ENCODE assay signal across 9 cellular contexts in genomic region chr16:57609541-57610401, GRCh38. TPM values are rescaled to one million over a fixed set of nuclear protein-coding genes. Genes with fewer than 3 reads are reported as not detected.
A peak's percentile ranks its signal among the peaks of the same experiment; 100 is the strongest.
DNase-seq lines count a peak whose midpoint lies in the region; ATAC-seq, FAIRE-seq and TF ChIP-seq lines count a peak whose summit lies in the region.
"Had no signal": no experiment of that assay in that cellular context is flagged by ENCODE, and none has a peak within 500 bp of the region (broad histone marks: within the 10 kb centered on the region; RNA-seq: fewer than 3 reads in every experiment).

No MANE protein-coding gene starts in this region.

- H3K4me2 ChIP-seq in endothelial cell of umbilical vein (ENCODE audit: insufficient read depth, low read length): no peak overlapping the region

- no peak for FAIRE-seq in endothelial cell of umbilical vein (lab: Jason Lieb, UNC)
- no peak for FAIRE-seq in small intestine (lab: Jason Lieb, UNC)
- FAIRE-seq: astrocyte had no signal

- H3K27me3 ChIP-seq in BE2C (no peaks in the 10 kb centered on the region), endothelial cell of umbilical vein (ENCODE audit: control insufficient read depth in 2 of 2, insufficient read depth in 2 of 2, low read length in 2 of 2) (no peaks in the 10 kb centered on the region), small intestine (ENCODE audit: control insufficient read depth in 2 of 2, insufficient read depth in 2 of 2, low read length in 2 of 2) (no peaks in the 10 kb centered on the region)

- WGBS in small intestine, 3 donors: 4 to 17% (median 8%) methylated on average over 12 of the region's 12 CpGs

- H3K4me3 ChIP-seq in BE2C (ENCODE audit: low read depth, low read length): no peak overlapping the region
- H3K4me3 ChIP-seq in endothelial cell of umbilical vein (replicated peaks in 1 of 3; ENCODE audit: insufficient read depth in 1 of 3, low read depth in 1 of 3, low read length in 3 of 3): no peak overlapping the region
- H3K4me3 ChIP-seq in small intestine (ENCODE audit: low read depth in 1 of 2, low read length in 2 of 2): no peak overlapping the region

- BruUV-seq in endothelial cell of umbilical vein (replicated peaks; lab: Mats Ljungman, UMichigan): no TSS peak

- no peak overlapping the region for H3K4me3 Mint-ChIP-seq in type B pancreatic cell

- intact Hi-C loops in endothelial cell of umbilical vein (cut with micrococcal nuclease): no loop called here

- H3K9me1 ChIP-seq in endothelial cell of umbilical vein (replicated peaks; ENCODE audit: control insufficient read depth, extremely low read depth, insufficient read depth, low read length): no peaks in the 10 kb centered on the region

- H3K9ac ChIP-seq in endothelial cell of umbilical vein (replicated peaks; ENCODE audit: extremely low read depth, insufficient read depth, low read length): no peak overlapping the region

- DNase-seq in BE2C (no peak), endothelial cell of umbilical vein (ENCODE audit: low read depth, low spot score) (peak; percentile 53), small intestine (peak; percentile 58), DMS114 treated with DMSO at 0.1 percent for 48 hours (lab: John Stamatoyannopoulos, UW; ENCODE audit: unreplicated experiment) (no peak), type B pancreatic cell (ENCODE audit: extremely low spot score, unreplicated experiment) (no peak)
- DNase-seq in activated CD4-positive, CD25-positive, alpha-beta regulatory T cell treated with anti-CD3 and anti-CD28 coated beads, Interleukin-2, amount 50 U/mL, for 16 hours (ENCODE audit: low read depth, low spot score): peak; percentile 42

- TF ChIP-seq POLR2A in endothelial cell of umbilical vein (IDR thresholded peaks at IDR 0.05; ENCODE audit: low read depth, low read length): no peak

- H3K36me3 Mint-ChIP-seq in type B pancreatic cell: no peaks in the 10 kb centered on the region

- TF ChIP-seq CTCF in BE2C (IDR thresholded peaks at IDR 0.05; ENCODE audit: low read depth, low read length) (peak; percentile 37), endothelial cell of umbilical vein (IDR thresholded peaks at IDR 0.05; ENCODE audit: extremely low read depth in 1 of 2, insufficient read depth in 1 of 2, low read depth in 1 of 2, low read length in 2 of 2) (peak in 1 of 2 donors; percentile 36), type B pancreatic cell (conservative IDR thresholded peaks at IDR 0.05) (no peak)

- no peaks in the 10 kb centered on the region for H3K9me3 Mint-ChIP-seq in type B pancreatic cell

- CTCF ChIA-PET in endothelial cell of umbilical vein (lab: Charles Lee): interaction anchor here (1.3 to 3.8 kb wide), 14 partner anchors 9 to 113 kb away, joined by 3 to 25 read pairs (median 6); no protein-coding TSS in a partner anchor

- H3K79me2 ChIP-seq in endothelial cell of umbilical vein (ENCODE audit: control insufficient read depth, insufficient read depth, low read length): no peaks in the 10 kb centered on the region

- dilution Hi-C loops in endothelial cell of umbilical vein (cut with MboI; ENCODE audit: extremely low pct_ligation_motif_present, low sequenced_read_pairs): no loop called here

- H3K36me3 ChIP-seq in BE2C: no peaks in the 10 kb centered on the region
- H3K36me3 ChIP-seq in endothelial cell of umbilical vein (ENCODE audit: control insufficient read depth in 2 of 2, extremely low read depth in 1 of 2, insufficient read depth in 2 of 2, low read length in 2 of 2): no peaks in the 10 kb centered on the region
- H3K36me3 ChIP-seq in small intestine (ENCODE audit: control insufficient read depth in 2 of 2, insufficient read depth in 2 of 2, low read length in 2 of 2): no peaks in the 10 kb centered on the region

- POLR2A ChIA-PET in endothelial cell of umbilical vein (lab: Charles Lee): interaction anchor here (1.1 kb wide), 1 partner anchor 37 kb away, joined by 3 read pairs; no protein-coding TSS in a partner anchor

- no peaks in the 10 kb centered on the region for H3K27me3 Mint-ChIP-seq in type B pancreatic cell

- H3K4me1 ChIP-seq in BE2C (peaks cover 38% of the 10 kb centered on the region), endothelial cell of umbilical vein (ENCODE audit: control insufficient read depth, extremely low read depth, insufficient read depth, low read length) (no peaks in the 10 kb centered on the region), small intestine (ENCODE audit: control insufficient read depth in 2 of 2, insufficient read depth in 1 of 2, low read depth in 1 of 2, low read length in 1 of 2) (peaks cover 0 to 1% of the 10 kb centered on the region in 2 donors)

- ATAC-seq in GM19035 (IDR thresholded peaks at IDR 0.05; ENCODE audit: unreplicated experiment): peak; percentile 90
- peak; percentile 80 for ATAC-seq in HG03103 (IDR thresholded peaks at IDR 0.05; ENCODE audit: low read depth, unreplicated experiment)

- H3K27ac ChIP-seq in endothelial cell of umbilical vein (ENCODE audit: insufficient read depth, low read depth, low read length) (no peak overlapping the region), small intestine (ENCODE audit: low read depth in 1 of 2, low read length in 1 of 2) (peak overlapping the region; percentile 42 to 80)

- peak overlapping the region; percentile 20 for H2AFZ ChIP-seq in endothelial cell of umbilical vein (ENCODE audit: low read depth, low read length)

- H3K27ac Mint-ChIP-seq in type B pancreatic cell: no peak overlapping the region

- no peaks in the 10 kb centered on the region for H4K20me1 ChIP-seq in endothelial cell of umbilical vein (replicated peaks; ENCODE audit: control insufficient read depth, extremely low read depth, insufficient read depth, low read length)

- peaks cover 4% of the 10 kb centered on the region for H3K4me1 Mint-ChIP-seq in type B pancreatic cell (ENCODE audit: unreplicated experiment)

- H3K9me3 ChIP-seq in BE2C (no peaks in the 10 kb centered on the region), endothelial cell of umbilical vein (replicated peaks; ENCODE audit: control insufficient read depth, insufficient read depth, low read length) (no peaks in the 10 kb centered on the region), small intestine (ENCODE audit: control insufficient read depth, low read depth) (no peaks in the 10 kb centered on the region)

TF ChIP-seq in endothelial cell of umbilical vein, 7 proteins besides CTCF, POLR2A, EP300 and RAD21:
- TF ChIP-seq MAX (IDR thresholded peaks at IDR 0.05; ENCODE audit: insufficient read depth, insufficient read length) (no peak), EZH2 (IDR thresholded peaks at IDR 0.05; ENCODE audit: borderline replicate concordance, low read depth, low read length, severe bottlenecking) (no peak), MYC (IDR thresholded peaks at IDR 0.05; ENCODE audit: low read depth, low read length) (no peak), FOS (IDR thresholded peaks at IDR 0.05; ENCODE audit: borderline replicate concordance, insufficient read depth, low read length) (no peak), GATA2 (IDR thresholded peaks at IDR 0.05; ENCODE audit: insufficient read depth, insufficient read length, low read depth, low read length) (no peak), POLR2AphosphoS5 (IDR thresholded peaks at IDR 0.05; ENCODE audit: insufficient read depth, low read depth, low read length) (no peak), JUN (IDR thresholded peaks at IDR 0.05; ENCODE audit: borderline replicate concordance, insufficient read depth, insufficient read length, low read depth) (no peak)

RNA-seq across cellular contexts. Expression of gene ADGRG1, which starts 18.7 kb away (rescaled TPM):
- 2.7 TPM for polyA plus RNA-seq in BE2C (2012; ENCODE audit: insufficient read depth, insufficient read length, low read depth)
- total RNA-seq in endothelial cell of umbilical vein (92.5 and 116 TPM in 2 replicates), type B pancreatic cell (ENCODE audit: low replicate concordance) (41.1 and 61.0 TPM in 2 replicates)
- polyA plus RNA-seq in endothelial cell of umbilical vein (45.6 and 45.7 TPM in 2 replicates), small intestine (10 to 100 TPM in 1 of 3 donors, 1 to 10 TPM in 2; 4.1 to 47.8 (median 4.2) TPM)
- 34.6 and 34.8 TPM in 2 replicates for polyA plus RNA-seq in endothelial cell of umbilical vein (2011; cell fraction: cytosol; rRNA removed)
- polyA plus RNA-seq in endothelial cell of umbilical vein (2011; cell fraction: nucleus; rRNA removed): 35.5 and 39.9 TPM in 2 replicates
- 50.7 and 64.0 TPM in 2 replicates for polyA plus RNA-seq in endothelial cell of umbilical vein (2012)
- polyA minus RNA-seq in endothelial cell of umbilical vein: 28.6 and 32.1 TPM in 2 replicates
- polyA minus RNA-seq in endothelial cell of umbilical vein (2011; cell fraction: cytosol; rRNA and poly(A)+ RNA removed): 12.8 TPM
- polyA minus RNA-seq in endothelial cell of umbilical vein (2011; cell fraction: nucleus; rRNA and poly(A)+ RNA removed): 20.8 and 23.1 TPM in 2 replicates

RNA-seq across cellular contexts. Expression of gene ADGRG3, which starts 58.3 kb away (rescaled TPM):
- polyA plus RNA-seq in BE2C (2012; ENCODE audit: insufficient read depth, insufficient read length, low read depth): not detected
- total RNA-seq in endothelial cell of umbilical vein (not detected in 2 replicates), type B pancreatic cell (ENCODE audit: low replicate concordance) (not detected in 2 replicates)
- polyA plus RNA-seq in endothelial cell of umbilical vein (not detected in 2 replicates), small intestine (1 to 10 TPM in 1 of 3 donors, under 1 TPM in 2; 0.45 to 8.6 (median 0.81) TPM)
- not detected in 2 replicates for polyA plus RNA-seq in endothelial cell of umbilical vein (2011; cell fraction: cytosol; rRNA removed)
- not detected in 2 replicates for polyA plus RNA-seq in endothelial cell of umbilical vein (2011; cell fraction: nucleus; rRNA removed)
- polyA plus RNA-seq in endothelial cell of umbilical vein (2012): not detected in 2 replicates
- not detected in 2 replicates for polyA minus RNA-seq in endothelial cell of umbilical vein
- not detected for polyA minus RNA-seq in endothelial cell of umbilical vein (2011; cell fraction: cytosol; rRNA and poly(A)+ RNA removed)
- not detected in 2 replicates for polyA minus RNA-seq in endothelial cell of umbilical vein (2011; cell fraction: nucleus; rRNA and poly(A)+ RNA removed)
- total RNA-seq: astrocyte had no signal

Comparison
In these comparisons a context has a peak if more than half of its experiments do, and no peak if none do; other contexts are left out.
1. DNase-seq: peak in activated CD4-positive, CD25-positive, alpha-beta regulatory T cell treated with anti-CD3 and anti-CD28 coated beads, Interleukin-2, amount 50 U/mL, for 16 hours (single experiment), endothelial cell of umbilical vein (single experiment) and small intestine (single experiment); none in BE2C (single experiment), DMS114 treated with DMSO at 0.1 percent for 48 hours (single experiment) and type B pancreatic cell (single experiment).